Comparison of ENCODE assay signal across 16 cellular contexts in the genomic region with DNA sequence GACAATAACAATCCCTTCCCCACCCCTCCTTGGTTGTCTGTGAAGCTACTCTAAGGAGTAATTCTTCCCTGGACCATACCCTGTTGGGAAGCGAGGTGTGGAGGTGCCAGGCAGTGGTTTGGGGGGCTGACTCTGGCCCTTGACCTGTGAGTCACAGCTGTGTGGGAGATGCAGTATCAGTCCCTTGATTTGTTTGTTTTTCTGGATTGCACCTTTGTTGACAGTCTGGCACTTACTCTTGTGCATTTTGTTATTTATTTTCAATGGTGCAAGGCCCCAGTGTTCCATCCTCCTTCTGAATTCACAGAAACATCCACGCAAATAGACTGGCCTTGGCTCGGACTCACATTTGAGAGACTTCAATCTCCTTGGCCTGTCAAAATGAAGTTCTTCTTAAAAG.
"Had no signal": no experiment of that assay in that cellular context is flagged by ENCODE, and none has a peak within 500 bp of the region (broad histone marks: within the 10 kb centered on the region; RNA-seq: fewer than 3 reads in every experiment).

No MANE protein-coding gene starts in this region.

- ATAC-seq: naive thymus-derived CD8-positive, alpha-beta T cell; stimulated activated naive B cell treated with anti-CD40 and anti-IgM and Interleukin-4, amounts not matched to agents 10 μg/mL and 1 μg/mL and 100 μg/mL, for 72 hours; stimulated activated naive CD8-positive, alpha-beta T cell treated with anti-CD3 and anti-CD28 coated beads, Interleukin-15, amount 100 ng/mL, for 72 hours had no signal

- DNase-seq: cortex of kidney; dorsolateral prefrontal cortex; effector CD4-positive, alpha-beta T cell; hypothalamus; naive thymus-derived CD8-positive, alpha-beta T cell; nephron progenitor cell; nucleus accumbens; sigmoid colon; stimulated activated CD4-positive, alpha-beta T cell treated with anti-CD3 and anti-CD28 coated beads, Interleukin-15, amount 100 ng/mL, for 24 hours; stimulated activated CD4-positive, alpha-beta T cell treated with anti-CD3 and anti-CD28 coated beads, Interleukin-2, amount 100 ng/mL, for 48 hours; stimulated activated naive B cell treated with anti-CD40 and anti-IgM and Interleukin-4, amounts not matched to agents 10 μg/mL and 1 μg/mL and 100 μg/mL, for 72 hours; stimulated activated naive CD8-positive, alpha-beta T cell treated with anti-CD3 and anti-CD28 coated beads, Interleukin-15, amount 100 ng/mL, for 72 hours; thyroid gland had no signal

- H3K27ac ChIP-seq: dorsolateral prefrontal cortex, prostate gland, right atrium auricular region, sigmoid colon, thyroid gland, vagina had no signal

- H3K4me3 ChIP-seq: dorsolateral prefrontal cortex, prostate gland, right atrium auricular region, sigmoid colon, thyroid gland, vagina had no signal
